ENCODE assay signal across 21 cellular contexts in the genomic region with DNA sequence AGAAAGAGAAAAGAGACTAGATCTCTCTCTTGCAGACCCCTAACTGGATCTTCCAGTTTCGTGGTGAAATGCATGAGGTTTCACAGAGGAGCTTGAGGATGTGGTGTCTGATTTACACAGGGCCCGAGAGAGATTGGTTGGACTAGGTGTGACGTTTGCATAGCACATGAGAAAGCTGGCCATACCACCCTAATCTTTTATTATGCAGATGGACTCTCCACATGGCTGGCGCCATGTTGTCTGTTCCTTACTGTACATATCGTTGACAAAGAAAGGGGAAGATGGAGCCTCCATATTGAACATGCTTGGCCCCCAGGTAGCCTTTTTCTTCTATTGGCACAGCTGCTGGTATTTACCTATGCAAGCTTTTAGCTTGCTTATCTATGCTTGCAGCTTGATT. TPM values are rescaled to one million over a fixed set of nuclear protein-coding genes. Genes with fewer than 3 reads are reported as not detected.
DNase-seq lines count a peak whose midpoint lies in the region; TF ChIP-seq lines count a peak whose summit lies in the region.
"Had no signal": no experiment of that assay in that cellular context is flagged by ENCODE, and none has a peak within 500 bp of the region (broad histone marks: within the 10 kb centered on the region; RNA-seq: fewer than 3 reads in every experiment).

No MANE protein-coding gene starts in this region.

- H3K4me3 Mint-ChIP-seq in neural progenitor cell: no peak overlapping the region
- H3K4me3 Mint-ChIP-seq: activated CD4-positive, alpha-beta memory T cell treated with anti-CD3 and anti-CD28 coated beads for 36 hours; activated naive CD4-positive, alpha-beta T cell treated with anti-CD3 and anti-CD28 coated beads, Interleukin-2, amount 50 U/mL, for 24 hours; CD14-positive monocyte; naive thymus-derived CD8-positive, alpha-beta T cell had no signal

- H3K27me3 Mint-ChIP-seq in neural progenitor cell (ENCODE audit: insufficient read depth, low read depth): peaks cover 11% of the 10 kb centered on the region
- H3K27me3 Mint-ChIP-seq: activated naive CD4-positive, alpha-beta T cell treated with anti-CD3 and anti-CD28 coated beads, Interleukin-2, amount 50 U/mL, for 24 hours had no signal

- H3K4me2 ChIP-seq in neural progenitor cell: no peak overlapping the region

- no peaks in the 10 kb centered on the region for H3K36me3 ChIP-seq in neural progenitor cell
- H3K36me3 ChIP-seq: breast epithelium had no signal

- peaks cover 56% of the 10 kb centered on the region for H3K4me1 ChIP-seq in neural progenitor cell
- H3K4me1 ChIP-seq: breast epithelium had no signal

- H3K4me1 Mint-ChIP-seq in neural progenitor cell: peaks cover 22% of the 10 kb centered on the region
- H3K4me1 Mint-ChIP-seq: activated naive CD4-positive, alpha-beta T cell treated with anti-CD3 and anti-CD28 coated beads, Interleukin-2, amount 50 U/mL, for 24 hours; naive thymus-derived CD8-positive, alpha-beta T cell had no signal

- H3K27ac Mint-ChIP-seq in neural progenitor cell: no peak overlapping the region
- H3K27ac Mint-ChIP-seq: activated CD4-positive, alpha-beta memory T cell treated with anti-CD3 and anti-CD28 coated beads for 36 hours; activated naive CD4-positive, alpha-beta T cell treated with anti-CD3 and anti-CD28 coated beads, Interleukin-2, amount 50 U/mL, for 24 hours; activated T-helper 2 cell treated with anti-CD3 and anti-CD28 coated beads, Interferon-gamma antibody, Interleukin-2, Interleukin-4, amounts not matched to agents 10 μg/mL and 5 μg/mL and 100 μg/mL, durations not matched to agents 14 hours and 24 hours and 36 hours; CD14-positive monocyte; naive thymus-derived CD8-positive, alpha-beta T cell had no signal

- H4K20me1 ChIP-seq in neural progenitor cell (ENCODE audit: low read depth): no peaks in the 10 kb centered on the region

- peak; percentile 58 for DNase-seq in DMS53 (lab: John Stamatoyannopoulos, UW)
- no peak for DNase-seq in DMS53 treated with DMSO at 0.1 percent for 48 hours (lab: John Stamatoyannopoulos, UW; ENCODE audit: unreplicated experiment)
- DNase-seq in NCI-H146 (lab: John Stamatoyannopoulos, UW): peak; percentile 98
- DNase-seq in NCI-H510A (lab: John Stamatoyannopoulos, UW): peak; percentile 31
- DNase-seq in neural progenitor cell (ENCODE audit: low spot score): no peak
- DNase-seq in iPS-NIHi11 (ENCODE audit: low spot score): no peak
- no peak for DNase-seq in GDM1 (lab: John Stamatoyannopoulos, UW)
- no peak for DNase-seq in Kasumi-1 (lab: John Stamatoyannopoulos, UW)
- DNase-seq: activated CD4-positive, alpha-beta memory T cell treated with anti-CD3 and anti-CD28 coated beads for 36 hours; effector CD4-positive, alpha-beta T cell; IMR-90; kidney; naive thymus-derived CD8-positive, alpha-beta T cell; NCI-H524 treated with DMSO at 0.1 percent for 48 hours; stimulated activated naive CD4-positive, alpha-beta T cell had no signal

- no peak overlapping the region for H3K27ac ChIP-seq in neural progenitor cell
- H3K27ac ChIP-seq: 22Rv1, breast epithelium, RWPE1 had no signal

- H3F3A ChIP-seq in neural progenitor cell (ENCODE audit: low read depth): peaks cover 39% of the 10 kb centered on the region

- no peak for TF ChIP-seq CTCF in neural progenitor cell (IDR thresholded peaks at IDR 0.05)

- no peaks in the 10 kb centered on the region for H3K9me3 ChIP-seq in neural progenitor cell (ENCODE audit: low read depth)
- H3K9me3 ChIP-seq: breast epithelium had no signal

- no peaks in the 10 kb centered on the region for H3K27me3 ChIP-seq in neural progenitor cell
- H3K27me3 ChIP-seq: breast epithelium had no signal

- H3K79me2 ChIP-seq in neural progenitor cell (ENCODE audit: low read depth): no peaks in the 10 kb centered on the region

- H2AFZ ChIP-seq in neural progenitor cell (replicated peaks): peak overlapping the region; percentile 15

- H3K36me3 Mint-ChIP-seq in neural progenitor cell: peaks cover 4% of the 10 kb centered on the region
- H3K36me3 Mint-ChIP-seq: activated naive CD4-positive, alpha-beta T cell treated with anti-CD3 and anti-CD28 coated beads, Interleukin-2, amount 50 U/mL, for 24 hours; naive thymus-derived CD8-positive, alpha-beta T cell had no signal

- H3K9ac ChIP-seq in neural progenitor cell: no peak overlapping the region

- no peak overlapping the region for H3K4me3 ChIP-seq in neural progenitor cell
- H3K4me3 ChIP-seq: breast epithelium had no signal

- peaks cover 6% of the 10 kb centered on the region for H3K9me3 Mint-ChIP-seq in neural progenitor cell
- H3K9me3 Mint-ChIP-seq: activated naive CD4-positive, alpha-beta T cell treated with anti-CD3 and anti-CD28 coated beads, Interleukin-2, amount 50 U/mL, for 24 hours; naive thymus-derived CD8-positive, alpha-beta T cell had no signal

RNA-seq across cellular contexts. Expression of gene PGAP1, which starts 27.5 kb away (rescaled TPM):
- total RNA-seq in neural progenitor cell (ENCODE audit: low replicate concordance): 65.5 and 107 TPM in 2 replicates

Comparison
In these comparisons a context has a peak if more than half of its experiments do, and no peak if none do; other contexts are left out.
1. DNase-seq: peak in DMS53 (single experiment), NCI-H146 (single experiment) and NCI-H510A (single experiment); none in DMS53 treated with DMSO at 0.1 percent for 48 hours (single experiment), neural progenitor cell (single experiment), iPS-NIHi11 (single experiment), GDM1 (single experiment) and Kasumi-1 (0 of 2).